Comparison of ENCODE assay signal across 13 cellular contexts in genomic region chr5:172564883-172565282, GRCh38.
"Had no signal": no experiment of that assay in that cellular context is flagged by ENCODE, and none has a peak within 500 bp of the region (broad histone marks: within the 10 kb centered on the region; RNA-seq: fewer than 3 reads in every experiment).

No MANE protein-coding gene starts in this region.

- H3K27me3 ChIP-seq: colonic mucosa had no signal

- H3K4me3 Mint-ChIP-seq: activated CD4-positive, alpha-beta T cell treated with anti-CD3 and anti-CD28 coated beads, Interleukin-2, amount 10 ng/mL, durations not matched to agents 24 days and 14 days; activated naive CD4-positive, alpha-beta T cell treated with anti-CD3 and anti-CD28 coated beads, Interleukin-2, amount 10 ng/mL, durations not matched to agents 7 days and 5 days; activated T-helper 17 cell treated with anti-CD3 and anti-CD28 coated beads, Interleukin-2, amount 50 U/mL, for 72 hours; naive thymus-derived CD4-positive, alpha-beta T cell; stimulated activated naive CD8-positive, alpha-beta T cell treated with anti-CD3 and anti-CD28 coated beads, Interleukin-15, Interleukin-2, amounts not matched to agents 100 ng/mL and 50 ng/mL, for 24 hours; WTC11 had no signal

- H3K27ac ChIP-seq: colonic mucosa, foreskin keratinocyte, psoas muscle, thoracic aorta had no signal

- H3K36me3 ChIP-seq: colonic mucosa, thoracic aorta had no signal

- H3K9me3 Mint-ChIP-seq: activated CD4-positive, alpha-beta T cell treated with anti-CD3 and anti-CD28 coated beads, Interleukin-2, amount 10 ng/mL, durations not matched to agents 24 days and 14 days; activated naive CD4-positive, alpha-beta T cell treated with anti-CD3 and anti-CD28 coated beads, Interleukin-2, amount 10 ng/mL, durations not matched to agents 7 days and 5 days; activated T-helper 17 cell treated with anti-CD3 and anti-CD28 coated beads, Interleukin-2, amount 50 U/mL, for 72 hours; naive thymus-derived CD4-positive, alpha-beta T cell; stimulated activated naive CD8-positive, alpha-beta T cell treated with anti-CD3 and anti-CD28 coated beads, Interleukin-15, Interleukin-2, amounts not matched to agents 100 ng/mL and 50 ng/mL, for 24 hours; WTC11 had no signal

- H3K9me3 ChIP-seq: colonic mucosa, psoas muscle, thoracic aorta had no signal

- H3K4me1 ChIP-seq: colonic mucosa, psoas muscle had no signal

- H3K4me3 ChIP-seq: colonic mucosa, psoas muscle, thoracic aorta had no signal

- H3K27me3 Mint-ChIP-seq: stimulated activated naive CD8-positive, alpha-beta T cell treated with anti-CD3 and anti-CD28 coated beads, Interleukin-15, Interleukin-2, amounts not matched to agents 100 ng/mL and 50 ng/mL, for 24 hours had no signal

- H3K36me3 Mint-ChIP-seq: activated naive CD4-positive, alpha-beta T cell treated with anti-CD3 and anti-CD28 coated beads, Interleukin-2, amount 10 ng/mL, durations not matched to agents 7 days and 5 days; naive thymus-derived CD4-positive, alpha-beta T cell; WTC11 had no signal

- DNase-seq: activated CD4-positive, alpha-beta T cell treated with anti-CD3 and anti-CD28 coated beads, Interleukin-2, amount 10 ng/mL, durations not matched to agents 24 days and 14 days; activated naive CD4-positive, alpha-beta T cell treated with anti-CD3 and anti-CD28 coated beads, Interleukin-2, amount 10 ng/mL, durations not matched to agents 7 days and 5 days; activated T-cell treated with anti-CD3 and anti-CD28 coated beads for 4 hours; naive thymus-derived CD4-positive, alpha-beta T cell; nucleus accumbens; psoas muscle; stimulated activated CD4-positive, alpha-beta T cell treated with anti-CD3 and anti-CD28 coated beads, Interleukin-2, amount 100 ng/mL, for 48 hours had no signal

- H3K4me1 Mint-ChIP-seq: activated CD4-positive, alpha-beta T cell treated with anti-CD3 and anti-CD28 coated beads, Interleukin-2, amount 10 ng/mL, durations not matched to agents 24 days and 14 days; activated naive CD4-positive, alpha-beta T cell treated with anti-CD3 and anti-CD28 coated beads, Interleukin-2, amount 10 ng/mL, durations not matched to agents 7 days and 5 days; activated T-helper 17 cell treated with anti-CD3 and anti-CD28 coated beads, Interleukin-2, amount 50 U/mL, for 72 hours; naive thymus-derived CD4-positive, alpha-beta T cell had no signal

- H3K27ac Mint-ChIP-seq: activated CD4-positive, alpha-beta T cell treated with anti-CD3 and anti-CD28 coated beads, Interleukin-2, amount 10 ng/mL, durations not matched to agents 24 days and 14 days; activated naive CD4-positive, alpha-beta T cell treated with anti-CD3 and anti-CD28 coated beads, Interleukin-2, amount 10 ng/mL, durations not matched to agents 7 days and 5 days; activated T-helper 17 cell treated with anti-CD3 and anti-CD28 coated beads, Interleukin-2, amount 50 U/mL, for 72 hours; naive thymus-derived CD4-positive, alpha-beta T cell; stimulated activated naive CD8-positive, alpha-beta T cell treated with anti-CD3 and anti-CD28 coated beads, Interleukin-15, Interleukin-2, amounts not matched to agents 100 ng/mL and 50 ng/mL, for 24 hours; WTC11 had no signal
